ENCODE assay signal across 8 cellular contexts in the genomic region with DNA sequence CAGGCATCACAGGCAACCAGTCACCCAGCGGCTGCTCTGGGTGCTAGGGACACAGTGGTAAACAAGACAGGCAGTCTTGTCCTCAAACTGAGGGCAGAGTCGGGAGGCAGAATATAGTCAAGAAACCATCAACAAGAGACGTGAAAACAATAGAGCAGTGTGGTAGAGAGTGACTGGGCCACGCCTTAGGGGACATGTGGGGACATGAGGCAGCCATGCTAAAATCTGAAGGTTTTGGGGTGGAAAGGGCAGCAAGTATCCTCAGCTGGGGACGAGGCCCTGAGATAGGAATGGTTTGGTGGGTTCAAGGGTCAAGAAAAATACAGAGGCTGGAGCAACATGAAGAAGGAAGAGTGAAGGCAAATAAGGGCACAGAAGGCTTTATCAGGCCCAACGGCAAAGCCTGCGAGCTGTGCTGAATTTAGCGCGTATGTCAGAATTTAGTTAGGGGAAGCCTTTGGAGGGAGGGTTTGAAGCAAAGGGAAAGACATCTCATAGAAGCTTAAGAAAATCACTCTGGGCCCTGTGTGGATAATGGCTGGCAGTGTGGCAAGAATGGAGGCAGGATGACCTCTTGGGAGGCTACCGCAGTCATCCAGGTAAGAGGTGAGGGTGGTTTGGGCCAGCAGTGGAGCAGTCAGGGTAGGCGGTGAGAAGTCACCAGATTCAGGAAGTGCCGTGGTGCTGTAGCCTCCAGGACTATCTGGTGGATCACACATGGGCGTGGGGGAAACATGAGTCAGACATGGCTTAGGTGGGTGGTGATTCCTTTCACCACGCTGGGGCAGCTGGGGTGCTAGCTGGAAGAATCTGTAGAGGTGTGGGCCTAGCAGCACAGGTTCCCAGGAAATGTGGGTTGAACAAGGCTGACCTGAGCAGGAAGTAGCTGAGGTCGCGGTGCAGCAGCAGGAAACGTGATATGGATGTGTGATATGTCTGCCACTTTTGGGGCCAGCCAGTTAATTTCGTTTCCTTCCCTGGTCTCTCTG. TPM values are rescaled to one million over a fixed set of nuclear protein-coding genes. Genes with fewer than 3 reads are reported as not detected.
A peak's percentile ranks its signal among the peaks of the same experiment; 100 is the strongest.
DNase-seq lines count a peak whose midpoint lies in the region; ATAC-seq and TF ChIP-seq lines count a peak whose summit lies in the region.

No MANE protein-coding gene starts in this region.

- no peak for TF ChIP-seq POLR2A in adrenal gland (IDR thresholded peaks at IDR 0.05)
- no peak for TF ChIP-seq POLR2A in lower leg skin (IDR thresholded peaks at IDR 0.05)

- H3K36me3 ChIP-seq in adrenal gland (replicated peaks in 1 of 2): no peaks in the 10 kb centered on the region

- H3K4me1 Mint-ChIP-seq in T-cell: peaks cover 69 to 75% (median 74%) of the 10 kb centered on the region in 3 donors

- no peaks in the 10 kb centered on the region for H3K27me3 ChIP-seq in adrenal gland

- H3K4me3 Mint-ChIP-seq in T-cell: peak overlapping the region; percentile 87 to 96 (median 90)

- intact Hi-C loops in adrenal gland (cut with DNase I) (no loop called here), lower leg skin (cut with DNase I; ENCODE audit: low total_unique reads) (no loop called here)

- no peaks in the 10 kb centered on the region for H3K9me3 ChIP-seq in adrenal gland (replicated peaks in 1 of 3)

- H3K27ac ChIP-seq in adrenal gland: peak overlapping the region in 2 of 5 donors; percentile 52 to 76

- no peaks in the 10 kb centered on the region for H3K27me3 Mint-ChIP-seq in T-cell

- POLR2A ChIA-PET in T-cell (lab: Charles Lee): interaction anchor here (0.6 to 5.3 kb wide), 6 partner anchors 10 to 168 kb away, joined by 3 to 55 read pairs (median 8); no protein-coding TSS in a partner anchor

- peaks cover 37% of the 10 kb centered on the region for H3K36me3 Mint-ChIP-seq in T-cell

- DNase-seq in T-cell (peak; percentile 62 to 95 (median 86)), adrenal gland (peak in 6 of 7 donors; percentile 25 to 64 (median 35)), lower leg skin (ENCODE audit: low spot score in 2 of 2) (peak; percentile 44 to 89), ACHN (no peak), cerebellum (ENCODE audit: low spot score) (no peak)
- peak; percentile 69 to 82 for DNase-seq in stimulated activated CD8-positive, alpha-beta memory T cell treated with anti-CD3 and anti-CD28 coated beads, Interleukin-2, amount 100 ng/mL, for 48 hours (ENCODE audit: low read depth in 2 of 2)

- in situ Hi-C loops in ACHN (cut with HindIII; ENCODE audit: low pct_ligation_motif_present, low pct_unique_long_range_greater_than_20kb, low sequenced_read_pairs): no loop called here

- H3K9me3 Mint-ChIP-seq in T-cell: no peaks in the 10 kb centered on the region

- WGBS in adrenal gland, 4 donors: 77 to 83% (median 80%) methylated on average over 18 of the region's 18 CpGs
- 59 to 62% methylated on average over 18 of the region's 18 CpGs for WGBS in lower leg skin, 2 donors

- ATAC-seq in GM19035 (IDR thresholded peaks at IDR 0.05; ENCODE audit: unreplicated experiment): peak; percentile 32
- peak; percentile 35 for ATAC-seq in HG03159 (IDR thresholded peaks at IDR 0.05; ENCODE audit: unreplicated experiment)
- peak; percentile 58 to 66 (median 60) for ATAC-seq in T-cell (replicated peaks in 1 of 4)

- CTCF ChIA-PET in T-cell (lab: Charles Lee): interaction anchor here (0.9 to 9.8 kb wide), 7 partner anchors 7 to 85 kb away, joined by 3 to 174 read pairs (median 8); no protein-coding TSS in a partner anchor

- peak overlapping the region; percentile 98 to 100 for H3K27ac Mint-ChIP-seq in T-cell

- peaks cover 5 to 15% of the 10 kb centered on the region in 2 donors for H3K4me1 ChIP-seq in adrenal gland (replicated peaks in 1 of 2)

- TF ChIP-seq CTCF in adrenal gland (IDR thresholded peaks at IDR 0.05): no peak
- no peak for TF ChIP-seq CTCF in lower leg skin (IDR thresholded peaks at IDR 0.05)

- H3K4me3 ChIP-seq in adrenal gland (peak overlapping the region in 1 of 4 donors; percentile 3), lower leg skin (ENCODE audit: low read depth, poor library complexity, severe bottlenecking) (no peak overlapping the region)

RNA-seq across cellular contexts. Expression of a gene that starts 3.0 kb away (rescaled TPM):
- 1,000 to 10,000 TPM; 1,049 to 1,157 (median 1,125) TPM for total RNA-seq in T-cell
- total RNA-seq in adrenal gland: 10 to 100 TPM; 31.6 to 75.0 (median 46.8) TPM
- polyA plus RNA-seq in adrenal gland: 100 to 1,000 TPM in 2 of 3 donors, 10 to 100 TPM in 1; 28.3 to 209 (median 103) TPM
- 10 to 100 TPM; 26.4 to 51.4 (median 40.9) TPM for total RNA-seq in lower leg skin
- total RNA-seq in cerebellum: 120 TPM

Comparison
In these comparisons a context has a peak if more than half of its experiments do, and no peak if none do; other contexts are left out.
1. DNase-seq: peak in T-cell (34 of 34), adrenal gland (6 of 7), lower leg skin (2 of 2) and stimulated activated CD8-positive, alpha-beta memory T cell treated with anti-CD3 and anti-CD28 coated beads, Interleukin-2, amount 100 ng/mL, for 48 hours (2 of 2); none in ACHN (single experiment) and cerebellum (single experiment).
2. Peak in every context shown above with its lines, with median percentiles within 50 percentile points of each other: ATAC-seq.